Comparison of ENCODE assay signal across 8 cellular contexts in genomic region chr12:16347391-16348298, GRCh38. TPM values are rescaled to one million over a fixed set of nuclear protein-coding genes. Genes with fewer than 3 reads are reported as not detected.
A peak's percentile ranks its signal among the peaks of the same experiment; 100 is the strongest.
DNase-seq lines count a peak whose midpoint lies in the region; ATAC-seq, FAIRE-seq and TF ChIP-seq lines count a peak whose summit lies in the region.

MGST1 (plus strand) TSS chr12:16347645; CDS start chr12:16354253, 6,608 bp downstream.

- no peaks in the 10 kb centered on the region for H3K36me3 Mint-ChIP-seq in activated T-cell treated with anti-CD3 and anti-CD28 coated beads, Interleukin-2, amount 50 U/mL, for 72 hours (ENCODE audit: insufficient read depth in 2 of 2)

- H3K9me3 Mint-ChIP-seq in activated T-cell treated with anti-CD3 and anti-CD28 coated beads, Interleukin-2, amount 50 U/mL, for 72 hours, result no peaks in the 10 kb centered on the region

- intact Hi-C loops in left lung (cut with DNase I) (no loop called here), testis (cut with DNase I; ENCODE audit: low total_unique reads) (no loop called here)

- peak; percentile 19 for DNase-seq in GM12891 (ENCODE audit: insufficient read length, low spot score)
- DNase-seq in NCI-H82 (lab: John Stamatoyannopoulos, UW), result peak; percentile 98
- peak; percentile 74 for DNase-seq in dermis blood vessel endothelial cell
- peak; percentile 82 to 95 for DNase-seq in left lung
- peak; percentile 41 for DNase-seq in testis
- DNase-seq in activated T-cell treated with anti-CD3 and anti-CD28 coated beads, Interleukin-2, amount 50 U/mL, for 72 hours, result no peak
- no peak for DNase-seq in NCI-H226

- peak within 1 kb of the TSS; percentile 80 to 85 for H3K27ac ChIP-seq in left lung
- peak within 1 kb of the TSS; percentile 22 to 35 for H3K27ac ChIP-seq in testis

- H3K36me3 ChIP-seq in left lung (no peaks in the 10 kb centered on the region), testis (ENCODE audit: low read depth, missing control alignments) (no peaks in the 10 kb centered on the region)

- H3K4me3 ChIP-seq in left lung, result peak within 1 kb of the TSS; percentile 40 to 56
- peak within 1 kb of the TSS; percentile 42 for H3K4me3 ChIP-seq in testis

- no peak within 1 kb of the TSS for H3K27ac Mint-ChIP-seq in activated T-cell treated with anti-CD3 and anti-CD28 coated beads, Interleukin-2, amount 50 U/mL, for 72 hours

- H3K9me3 ChIP-seq in left lung (no peaks in the 10 kb centered on the region), testis (no peaks in the 10 kb centered on the region)

- no peaks in the 10 kb centered on the region for H3K4me1 Mint-ChIP-seq in activated T-cell treated with anti-CD3 and anti-CD28 coated beads, Interleukin-2, amount 50 U/mL, for 72 hours (ENCODE audit: low read depth)

- TF ChIP-seq POLR2A in GM12891 (IDR thresholded peaks at IDR 0.05; ENCODE audit: low read depth, low read length), result peak; percentile 81
- TF ChIP-seq POLR2A in testis (IDR thresholded peaks at IDR 0.05), result no peak

- WGBS in testis, 2 donors, result 4 to 5% methylated on average over 27 to 31 of the region's 31 CpGs

- no peaks in the 10 kb centered on the region for H3K27me3 ChIP-seq in left lung
- no peaks in the 10 kb centered on the region for H3K27me3 ChIP-seq in testis

- FAIRE-seq in GM12891 (lab: Jason Lieb, UNC), result peak; percentile 95

- TF ChIP-seq CTCF in left lung (IDR thresholded peaks at IDR 0.05) (no peak), testis (IDR thresholded peaks at IDR 0.05) (no peak)

- H3K4me1 ChIP-seq in left lung (peaks cover 3 to 47% of the 10 kb centered on the region in 2 donors), testis (no peaks in the 10 kb centered on the region)

- ATAC-seq in HG02981 (IDR thresholded peaks at IDR 0.05; ENCODE audit: unreplicated experiment), result peak; percentile 55
- peak; percentile 90 for ATAC-seq in left lung
- ATAC-seq in activated T-cell treated with anti-CD3 and anti-CD28 coated beads, Interleukin-2, amount 50 U/mL, for 72 hours (replicated peaks in 1 of 2), result no peak

- no peaks in the 10 kb centered on the region for H3K27me3 Mint-ChIP-seq in activated T-cell treated with anti-CD3 and anti-CD28 coated beads, Interleukin-2, amount 50 U/mL, for 72 hours (ENCODE audit: low read depth)

- no peak within 1 kb of the TSS for H3K4me3 Mint-ChIP-seq in activated T-cell treated with anti-CD3 and anti-CD28 coated beads, Interleukin-2, amount 50 U/mL, for 72 hours

TF ChIP-seq in GM12891, 5 proteins besides CTCF, POLR2A, EP300 and RAD21:
- no peak for TF ChIP-seq SPI1 (IDR thresholded peaks at IDR 0.05; ENCODE audit: low read depth, low read length)
- no peak for TF ChIP-seq POU2F2 (IDR thresholded peaks at IDR 0.05; ENCODE audit: low read depth, low read length)
- no peak for TF ChIP-seq PAX5 (IDR thresholded peaks at IDR 0.05; ENCODE audit: insufficient read depth, low read length, severe bottlenecking)
- peak; percentile 70; the same call in 1 of the 2 replicates for TF ChIP-seq POLR2AphosphoS5 (IDR thresholded peaks at IDR 0.05; ENCODE audit: low read depth, low read length)
- TF ChIP-seq TAF1 (IDR thresholded peaks at IDR 0.05; ENCODE audit: low read depth, low read length), result peak; percentile 50; the same call in 1 of the 2 replicates
TF ChIP-seq in GM12891: peak in this region for 2.

RNA-seq across cellular contexts. Expression of gene MGST1, which starts in this region (rescaled TPM):
- polyA plus RNA-seq in GM12891 (2012; ENCODE audit: low read depth, missing spikeins), result 80.6 TPM
- 13.6 and 32.9 TPM in 2 replicates for total RNA-seq in dermis blood vessel endothelial cell
- 100 to 1,000 TPM; 485 to 679 TPM for total RNA-seq in left lung
- total RNA-seq in testis, result 10 to 100 TPM in 1 of 2 donors, 1 to 10 TPM in 1; 9.1 to 14.0 TPM
- 37.5 TPM for polyA plus RNA-seq in testis (ENCODE audit: insufficient read depth, low read depth, low replicate concordance)
- total RNA-seq in activated T-cell treated with anti-CD3 and anti-CD28 coated beads, Interleukin-2, amount 50 U/mL, for 72 hours, result not detected

Comparison
In these comparisons a context has a peak if more than half of its experiments do, and no peak if none do; other contexts are left out.
1. RNA of gene MGST1 (total RNA-seq): 485 to 679 TPM in left lung; 9.1 to 14.0 TPM in testis, 13.6 to 32.9 TPM in dermis blood vessel endothelial cell and not detected in activated T-cell treated with anti-CD3 and anti-CD28 coated beads, Interleukin-2, amount 50 U/mL, for 72 hours; every median in the first group is over 10 times any median in the second.
2. DNase-seq: peak in GM12891 (single experiment), NCI-H82 (single experiment), dermis blood vessel endothelial cell (single experiment), left lung (2 of 2) and testis (single experiment); none in activated T-cell treated with anti-CD3 and anti-CD28 coated beads, Interleukin-2, amount 50 U/mL, for 72 hours (0 of 2) and NCI-H226 (single experiment).
3. ATAC-seq: peak in HG02981 (single experiment) and left lung (single experiment); none in activated T-cell treated with anti-CD3 and anti-CD28 coated beads, Interleukin-2, amount 50 U/mL, for 72 hours (0 of 2).